ENCODE assay signal across 1 cellular context in the genomic region with DNA sequence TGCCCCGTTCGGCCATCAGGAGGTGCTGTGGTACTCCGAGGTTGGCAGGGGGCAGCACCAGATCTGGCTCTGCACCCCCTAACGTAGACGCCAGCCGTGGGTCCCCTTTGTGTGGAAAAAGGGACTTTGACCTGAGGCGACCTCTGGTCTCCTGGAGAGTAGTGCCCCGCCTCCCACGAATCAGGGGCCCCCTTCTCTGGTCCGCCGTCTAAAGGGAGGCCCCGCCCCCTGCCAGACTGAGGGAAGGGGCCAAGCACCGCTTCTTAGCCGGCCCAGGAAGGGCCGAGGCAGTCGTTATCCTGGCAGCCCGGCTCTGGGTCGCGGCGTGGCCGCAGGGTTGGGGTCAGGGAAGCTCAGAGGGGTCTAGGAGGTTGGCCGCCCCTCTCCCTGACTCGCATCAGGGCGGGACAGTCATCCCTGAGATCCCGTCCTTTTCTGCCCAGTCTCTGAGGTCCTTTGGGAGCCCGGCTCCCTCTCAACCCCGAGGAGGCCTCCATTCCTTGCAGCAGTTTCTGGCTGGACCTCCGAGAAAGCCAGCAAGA.
TF ChIP-seq lines count a peak whose summit lies in the region.

No MANE protein-coding gene starts in this region.

TF ChIP-seq in endothelial cell of umbilical vein, 7 proteins besides CTCF, POLR2A, EP300 and RAD21:
- TF ChIP-seq POLR2AphosphoS5 (IDR thresholded peaks at IDR 0.05; ENCODE audit: insufficient read depth, low read depth, low read length): peak; percentile 12
- no peak for TF ChIP-seq FOS (IDR thresholded peaks at IDR 0.05; ENCODE audit: borderline replicate concordance, insufficient read depth, low read length)
